ENCODE assay signal across 32 cellular contexts in the genomic region with DNA sequence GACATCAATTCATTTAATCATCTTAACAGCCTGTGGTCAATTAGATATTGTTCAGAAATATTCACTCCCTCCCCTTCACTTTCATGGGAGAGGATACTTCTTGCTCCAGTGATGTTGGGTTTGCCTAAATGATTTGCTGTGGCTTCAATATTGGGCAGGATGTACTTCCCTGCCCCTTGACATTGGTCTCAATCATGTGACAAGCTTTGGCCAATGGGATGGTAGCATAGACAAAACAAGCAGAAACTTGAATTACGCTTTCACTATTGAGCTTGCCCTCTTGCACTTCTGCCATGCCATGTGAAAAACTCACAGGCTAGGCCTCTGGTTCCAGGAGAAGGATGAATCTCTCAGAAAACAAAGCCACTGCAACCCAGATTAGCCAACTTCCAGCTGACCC.
"Had no signal": no experiment of that assay in that cellular context is flagged by ENCODE, and none has a peak within 500 bp of the region (broad histone marks: within the 10 kb centered on the region; RNA-seq: fewer than 3 reads in every experiment).

No MANE protein-coding gene starts in this region.

- H3K27ac ChIP-seq: ascending aorta, cardiac muscle cell, VCaP had no signal

- FAIRE-seq: bronchial epithelial cell had no signal

- H3K27me3 ChIP-seq: ascending aorta, cardiac muscle cell had no signal

- ATAC-seq: activated CD8-positive, alpha-beta T cell treated with anti-CD3 and anti-CD28 coated beads for 36 hours; activated naive CD4-positive, alpha-beta T cell treated with anti-CD3 and anti-CD28 coated beads, Interleukin-2, amount 50 U/mL, for 72 hours; activated T-cell treated with anti-CD3 and anti-CD28 coated beads, Interleukin-2, amount 50 U/mL, for 4 hours; activated T-cell treated with anti-CD3 and anti-CD28 coated beads, Interleukin-2, amount 50 U/mL, for 72 hours; activated T-helper 17 cell treated with anti-CD3 and anti-CD28 coated beads, Interleukin-2, amount 50 U/mL, for 72 hours had no signal

- DNase-seq: activated B cell treated with CpG ODN at 0.5 μM for 24 hours; activated CD4-positive, alpha-beta memory T cell treated with anti-CD3 and anti-CD28 coated beads for 36 hours; activated CD4-positive, alpha-beta T cell treated with anti-CD3 and anti-CD28 coated beads for 4 hours; activated CD4-positive, alpha-beta T cell treated with anti-CD3 and anti-CD28 coated beads, Interleukin-2, amount 10 ng/mL, durations not matched to agents 24 days and 14 days; activated CD4-positive, alpha-beta T cell treated with anti-CD3 and anti-CD28 coated beads, Interleukin-2, amount 50 U/mL, for 1 hour; activated CD4-positive, alpha-beta T cell treated with anti-CD3 and anti-CD28 coated beads, Interleukin-2, amount 50 U/mL, for 4 hours; activated CD4-positive, CD25-positive, alpha-beta regulatory T cell treated with anti-CD3 and anti-CD28 coated beads, Interleukin-2, amount 50 U/mL, for 72 hours; activated CD8-positive, alpha-beta memory T cell treated with anti-CD3 and anti-CD28 coated beads, Interleukin-2, amount 50 U/mL, for 4 hours; activated CD8-positive, alpha-beta T cell treated with anti-CD3 and anti-CD28 coated beads for 36 hours; activated effector memory CD4-positive, alpha-beta T cell treated with anti-CD3 and anti-CD28 coated beads, Interleukin-2, amount 50 U/mL, for 16 hours; activated gamma-delta T cell treated with Interleukin-2 at 50 U/mL for 16 hours; activated naive CD4-positive, alpha-beta T cell; activated naive CD4-positive, alpha-beta T cell treated with anti-CD3 and anti-CD28 coated beads for 36 hours; activated naive CD4-positive, alpha-beta T cell treated with anti-CD3 and anti-CD28 coated beads, Interleukin-2, amount 50 U/mL, for 16 hours; activated naive CD8-positive, alpha-beta T cell treated with anti-CD3 and anti-CD28 coated beads for 36 hours; activated T-cell treated with anti-CD3 and anti-CD28 coated beads for 4 hours; activated T-cell treated with anti-CD3 and anti-CD28 coated beads, Interleukin-2, amount 50 U/mL, for 1 hour; activated T-cell treated with anti-CD3 and anti-CD28 coated beads, Interleukin-2, amount 50 U/mL, for 4 hours; activated T-cell treated with anti-CD3 and anti-CD28 coated beads, Interleukin-2, amount 50 U/mL, for 72 hours; amygdala; anterior cingulate cortex; caudate nucleus; cerebellar nuclear complex; T-helper 1 cell; T-helper 2 cell; T-helper 9 cell had no signal

- H3K4me1 ChIP-seq: ascending aorta had no signal

- H3K36me3 ChIP-seq: ascending aorta, cardiac muscle cell had no signal

- H3K4me3 ChIP-seq: ascending aorta, cardiac muscle cell had no signal
